1 cellular context compared by ENCODE assay signal in genomic region chr19:3573162-3573857, GRCh38.
TF ChIP-seq lines count a peak whose summit lies in the region.

No MANE protein-coding gene starts in this region.

TF ChIP-seq in HEK293, 187 proteins besides CTCF, POLR2A, EP300 and RAD21 (continued from another document and continues in another):
- no peak for TF ChIP-seq ZNF449 (tag by site-specific recombination; IDR thresholded peaks at IDR 0.05)
- no peak for TF ChIP-seq ATF2 (tag by site-specific recombination; IDR thresholded peaks at IDR 0.05; ENCODE audit: low read depth)
- no peak for TF ChIP-seq ZNF324 (tag by site-specific recombination; IDR thresholded peaks at IDR 0.05)
- no peak for TF ChIP-seq ZNF202 (tag by site-specific recombination; IDR thresholded peaks at IDR 0.05; ENCODE audit: borderline replicate concordance)
- TF ChIP-seq PRDM10 (tag by site-specific recombination; IDR thresholded peaks at IDR 0.05), result no peak
- no peak for TF ChIP-seq GLI2 (tag by site-specific recombination; IDR thresholded peaks at IDR 0.05; ENCODE audit: borderline replicate concordance, low read depth)
- TF ChIP-seq ZNF214 (tag by site-specific recombination; IDR thresholded peaks at IDR 0.05; ENCODE audit: borderline replicate concordance), result no peak
- no peak for TF ChIP-seq ZNF114 (tag by site-specific recombination; IDR thresholded peaks at IDR 0.05)
- TF ChIP-seq ZNF133 (tag by site-specific recombination; IDR thresholded peaks at IDR 0.05), result no peak
- TF ChIP-seq ZNF311 (tag by site-specific recombination; IDR thresholded peaks at IDR 0.05; ENCODE audit: borderline replicate concordance), result no peak
- no peak for TF ChIP-seq ZNF571 (tag by site-specific recombination; IDR thresholded peaks at IDR 0.05)
- 0 out of 2 replicates have a peak, but pooled peaks have one; percentile 59 for TF ChIP-seq ZNF391 (tag by site-specific recombination; IDR thresholded peaks at IDR 0.05; ENCODE audit: borderline replicate concordance, low read depth)
- peak; percentile 54; the same call in 1 of the 2 replicates for TF ChIP-seq ZSCAN5A (tag by site-specific recombination; IDR thresholded peaks at IDR 0.05)
- TF ChIP-seq ZNF701 (tag by site-specific recombination; IDR thresholded peaks at IDR 0.05), result no peak
- 0 out of 2 replicates have a peak, but pooled peaks have one; percentile 11 for TF ChIP-seq PRDM4 (tag by site-specific recombination; IDR thresholded peaks at IDR 0.05)
- no peak for TF ChIP-seq ZNF791 (tag by site-specific recombination; IDR thresholded peaks at IDR 0.05)
- TF ChIP-seq KLF8 (tag by site-specific recombination; IDR thresholded peaks at IDR 0.05), result no peak
- no peak for TF ChIP-seq REST (tag by site-specific recombination; IDR thresholded peaks at IDR 0.05)
- peak; percentile 45; the same call in 1 of the 2 replicates for TF ChIP-seq ZBTB20 (tag by site-specific recombination; IDR thresholded peaks at IDR 0.05)
- TF ChIP-seq ZNF585B (tag by site-specific recombination; IDR thresholded peaks at IDR 0.05), result no peak
- no peak for TF ChIP-seq ZNF660 (tag by site-specific recombination; IDR thresholded peaks at IDR 0.05)
- TF ChIP-seq ZNF394 (tag by site-specific recombination; IDR thresholded peaks at IDR 0.05; ENCODE audit: borderline replicate concordance), result no peak
- no peak for TF ChIP-seq ZNF184 (tag by site-specific recombination; IDR thresholded peaks at IDR 0.05)
- TF ChIP-seq ZNF768 (tag by site-specific recombination; IDR thresholded peaks at IDR 0.05), result no peak
- no peak for TF ChIP-seq ZNF624 (tag by site-specific recombination; IDR thresholded peaks at IDR 0.05)
- TF ChIP-seq ZBTB1 (tag by site-specific recombination; IDR thresholded peaks at IDR 0.05), result no peak
- TF ChIP-seq ZNF140 (tag by site-specific recombination; IDR thresholded peaks at IDR 0.05), result no peak
- TF ChIP-seq REPIN1 (tag by site-specific recombination; IDR thresholded peaks at IDR 0.05; ENCODE audit: low read depth), result no peak
- TF ChIP-seq ZNF10 (tag by site-specific recombination; IDR thresholded peaks at IDR 0.05), result no peak
- no peak for TF ChIP-seq ZNF530 (tag by site-specific recombination; IDR thresholded peaks at IDR 0.05; ENCODE audit: low read depth)
- no peak for TF ChIP-seq MZF1 (tag by site-specific recombination; IDR thresholded peaks at IDR 0.05; ENCODE audit: borderline replicate concordance)
- TF ChIP-seq ZNF169 (tag by site-specific recombination; IDR thresholded peaks at IDR 0.05), result peak; percentile 57; the same call in 1 of the 2 replicates
- no peak for TF ChIP-seq ZNF24 (tag by site-specific recombination; IDR thresholded peaks at IDR 0.05)
- TF ChIP-seq ZNF518A (tag by site-specific recombination; conservative IDR thresholded peaks at IDR 0.05; ENCODE audit: low read depth), result no peak
- no peak for TF ChIP-seq ZFP37 (tag by site-specific recombination; IDR thresholded peaks at IDR 0.05)
- no peak for TF ChIP-seq WT1 (tag by site-specific recombination; IDR thresholded peaks at IDR 0.05)
- TF ChIP-seq KLF9 (tag by site-specific recombination; IDR thresholded peaks at IDR 0.05; ENCODE audit: low read depth), result 0 out of 2 replicates have a peak, but pooled peaks have one; percentile 5
- TF ChIP-seq PRDM1 (tag by site-specific recombination; IDR thresholded peaks at IDR 0.05), result no peak
- TF ChIP-seq ZNF548 (tag by site-specific recombination; IDR thresholded peaks at IDR 0.05), result no peak
- no peak for TF ChIP-seq ZNF26 (tag by site-specific recombination; IDR thresholded peaks at IDR 0.05)
- no peak for TF ChIP-seq ZNF157 (tag by site-specific recombination; IDR thresholded peaks at IDR 0.05)
- no peak for TF ChIP-seq ZNF560 (tag by site-specific recombination; IDR thresholded peaks at IDR 0.05; ENCODE audit: borderline replicate concordance)
- TF ChIP-seq ZNF239 (tag by site-specific recombination; IDR thresholded peaks at IDR 0.05), result no peak
